In genomic region chr3:126782554-126782953, GRCh38 we compare ENCODE assay signal across 9 cellular contexts.
DNase-seq lines count a peak whose midpoint lies in the region; ATAC-seq, FAIRE-seq and TF ChIP-seq lines count a peak whose summit lies in the region.
"Had no signal": no experiment of that assay in that cellular context is flagged by ENCODE, and none has a peak within 500 bp of the region (broad histone marks: within the 10 kb centered on the region; RNA-seq: fewer than 3 reads in every experiment).

No MANE protein-coding gene starts in this region.

- FAIRE-seq in GM12891 (lab: Jason Lieb, UNC) = no peak

- TF ChIP-seq POLR2A in GM12891 (IDR thresholded peaks at IDR 0.05; ENCODE audit: low read depth, low read length) = no peak

- DNase-seq in Daoy (ENCODE audit: low read depth) (peak; percentile 94), RWPE1 (ENCODE audit: low spot score) (peak; percentile 95), fibroblast of peridontal ligament (ENCODE audit: extremely low read depth) (peak; percentile 96), omental fat pad (ENCODE audit: low spot score) (no peak), NK-92 (lab: John Stamatoyannopoulos, UW; ENCODE audit: unreplicated experiment) (no peak), NCI-H1694 (lab: John Stamatoyannopoulos, UW) (no peak), GM12891 (ENCODE audit: insufficient read length, low spot score) (no peak)
- DNase-seq: DMS79 had no signal

- ATAC-seq in omental fat pad (ENCODE audit: low FRiP score) (peak; percentile 95), HG02588 (IDR thresholded peaks at IDR 0.05; ENCODE audit: unreplicated experiment) (no peak)

- POLR2A ChIA-PET in RWPE1 (lab: Yijun Ruan, JAX; ENCODE audit: low non-redundant PET) = interaction anchor here (0.6 kb wide), 1 partner anchor 54 kb away, joined by 3 read pairs; no protein-coding TSS in a partner anchor

- CTCF ChIA-PET in RWPE1 (lab: Yijun Ruan, JAX) = no interaction called here

- no peak for TF ChIP-seq CTCF in RWPE1 (conservative IDR thresholded peaks at IDR 0.05; ENCODE audit: low read depth)
- no peak for TF ChIP-seq CTCF in omental fat pad (IDR thresholded peaks at IDR 0.05)

- H3K27ac ChIP-seq in RWPE1 = peak overlapping the region; percentile 91

TF ChIP-seq in GM12891, 5 proteins besides CTCF, POLR2A, EP300 and RAD21:
- TF ChIP-seq TAF1 (IDR thresholded peaks at IDR 0.05; ENCODE audit: low read depth, low read length) (no peak), POLR2AphosphoS5 (IDR thresholded peaks at IDR 0.05; ENCODE audit: low read depth, low read length) (no peak), SPI1 (IDR thresholded peaks at IDR 0.05; ENCODE audit: low read depth, low read length) (no peak), PAX5 (IDR thresholded peaks at IDR 0.05; ENCODE audit: insufficient read depth, low read length, severe bottlenecking) (no peak), POU2F2 (IDR thresholded peaks at IDR 0.05; ENCODE audit: low read depth, low read length) (no peak)

Comparison
In these comparisons a context has a peak if more than half of its experiments do, and no peak if none do; other contexts are left out.
1. DNase-seq: peak in Daoy (single experiment), RWPE1 (single experiment) and fibroblast of peridontal ligament (single experiment); none in omental fat pad (single experiment), NK-92 (single experiment), NCI-H1694 (single experiment) and GM12891 (single experiment).